Comparison of ENCODE assay signal across 13 cellular contexts in genomic region chr5:56607551-56607950, GRCh38.
DNase-seq lines count a peak whose midpoint lies in the region; ATAC-seq, FAIRE-seq and TF ChIP-seq lines count a peak whose summit lies in the region.
"Had no signal": no experiment of that assay in that cellular context is flagged by ENCODE, and none has a peak within 500 bp of the region (broad histone marks: within the 10 kb centered on the region; RNA-seq: fewer than 3 reads in every experiment).

No MANE protein-coding gene starts in this region.

- H3K27me3 ChIP-seq in SK-N-SH (ENCODE audit: insufficient read depth) (no peaks in the 10 kb centered on the region), brain microvascular endothelial cell (replicated peaks) (no peaks in the 10 kb centered on the region)

- H3K4me2 ChIP-seq in SK-N-SH, result no peak overlapping the region

- no peak for TF ChIP-seq RAD21 in SK-N-SH (IDR thresholded peaks at IDR 0.05; ENCODE audit: low read length)

- in situ Hi-C loops in brain microvascular endothelial cell (cut with HindIII; ENCODE audit: low pct_ligation_motif_present, low sequenced_read_pairs), result no loop called here

- no peaks in the 10 kb centered on the region for H3F3A ChIP-seq in SK-N-SH (replicated peaks; ENCODE audit: insufficient read depth)

- H3K36me3 ChIP-seq in SK-N-SH (replicated peaks in 1 of 2; ENCODE audit: control insufficient read depth in 1 of 2, insufficient read depth in 2 of 2, low read length in 1 of 2) (no peaks in the 10 kb centered on the region), brain microvascular endothelial cell (replicated peaks) (no peaks in the 10 kb centered on the region)

- 49% methylated on average over 4 of the region's 4 CpGs for WGBS in SK-N-SH (ENCODE audit: low lambda C conversion rate)

- no peak for TF ChIP-seq CTCF in SK-N-SH (IDR thresholded peaks at IDR 0.05)
- TF ChIP-seq CTCF in brain microvascular endothelial cell (IDR thresholded peaks at IDR 0.05; ENCODE audit: low read depth, low read length, missing control alignments), result no peak

- CTCF ChIA-PET in SK-N-SH (lab: Yijun Ruan, JAX), result no interaction called here

- POLR2A ChIA-PET in SK-N-SH (lab: Yijun Ruan, JAX), result no interaction called here

- no peaks in the 10 kb centered on the region for H3K9me3 ChIP-seq in SK-N-SH

- no peak for TF ChIP-seq EP300 in SK-N-SH (IDR thresholded peaks at IDR 0.05; ENCODE audit: borderline replicate concordance in 1 of 2, low read depth in 1 of 2, low read length in 1 of 2)

- H3K9me2 ChIP-seq in SK-N-SH, result no peaks in the 10 kb centered on the region

- H3K27ac ChIP-seq in SK-N-SH (ENCODE audit: low read depth in 2 of 2, low read length in 1 of 2), result no peak overlapping the region
- H3K27ac ChIP-seq in brain microvascular endothelial cell, result peak overlapping the region; percentile 23
- H3K27ac ChIP-seq: 22Rv1 had no signal

- FAIRE-seq in urothelium cell line (lab: Jason Lieb, UNC), result peak; percentile 13

- no peaks in the 10 kb centered on the region for H4K20me1 ChIP-seq in SK-N-SH (ENCODE audit: insufficient read depth)

- no peak overlapping the region for H3K9ac ChIP-seq in SK-N-SH

- no peak overlapping the region for H2AFZ ChIP-seq in SK-N-SH (ENCODE audit: low read depth)

- ATAC-seq in SK-N-SH treated with all-trans-retinoic acid at 6 μM for 48 hours, result peak; percentile 56
- ATAC-seq in HG03442 (IDR thresholded peaks at IDR 0.05; ENCODE audit: unreplicated experiment), result no peak

- no peak for DNase-seq in SK-N-SH
- DNase-seq in brain microvascular endothelial cell, result no peak
- peak; percentile 68 for DNase-seq in iris pigment epithelial cell (ENCODE audit: low read depth)
- peak; percentile 57 for DNase-seq in urothelium cell line (ENCODE audit: low spot score)
- DNase-seq in GM19238 (ENCODE audit: insufficient read length, low spot score), result no peak
- no peak for DNase-seq in NCI-H1436 treated with DMSO at 0.1 percent for 48 hours (lab: John Stamatoyannopoulos, UW)
- DNase-seq: activated CD4-positive, alpha-beta memory T cell treated with anti-CD3 and anti-CD28 coated beads for 36 hours; activated gamma-delta T cell; DMS 273 treated with DMSO at 0.1 percent for 48 hours; NCI-H345 had no signal

- H3K79me2 ChIP-seq in SK-N-SH (ENCODE audit: insufficient read depth), result no peaks in the 10 kb centered on the region

- H3K4me3 ChIP-seq in SK-N-SH (ENCODE audit: low read depth in 2 of 2, low read length in 1 of 2), result no peak overlapping the region
- H3K4me3 ChIP-seq in brain microvascular endothelial cell (ENCODE audit: low read depth, low read length), result no peak overlapping the region

- peaks cover 0 to 8% of the 10 kb centered on the region in 2 experiments; a peak in 1 of 4 replicates for H3K4me1 ChIP-seq in SK-N-SH (ENCODE audit: control insufficient read depth in 1 of 2, insufficient read depth in 2 of 2, low read depth in 1 of 2, low read length in 1 of 2)

TF ChIP-seq in SK-N-SH treated with all-trans-retinoic acid at 6 μM for 48 hours, 23 proteins besides CTCF, POLR2A, EP300 and RAD21 (continues in another document):
- TF ChIP-seq, protein P1, sequence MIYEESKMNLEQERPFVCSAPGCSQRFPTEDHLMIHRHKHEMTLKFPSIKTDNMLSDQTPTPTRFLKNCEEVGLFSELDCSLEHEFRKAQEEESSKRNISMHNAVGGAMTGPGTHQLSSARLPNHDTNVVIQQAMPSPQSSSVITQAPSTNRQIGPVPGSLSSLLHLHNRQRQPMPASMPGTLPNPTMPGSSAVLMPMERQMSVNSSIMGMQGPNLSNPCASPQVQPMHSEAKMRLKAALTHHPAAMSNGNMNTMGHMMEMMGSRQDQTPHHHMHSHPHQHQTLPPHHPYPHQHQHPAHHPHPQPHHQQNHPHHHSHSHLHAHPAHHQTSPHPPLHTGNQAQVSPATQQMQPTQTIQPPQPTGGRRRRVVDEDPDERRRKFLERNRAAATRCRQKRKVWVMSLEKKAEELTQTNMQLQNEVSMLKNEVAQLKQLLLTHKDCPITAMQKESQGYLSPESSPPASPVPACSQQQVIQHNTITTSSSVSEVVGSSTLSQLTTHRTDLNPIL (CRISPR knock-in tag; IDR thresholded peaks at IDR 0.05; ENCODE audit: low read depth), result no peak
- TF ChIP-seq BACH2 (CRISPR knock-in tag; IDR thresholded peaks at IDR 0.05; ENCODE audit: borderline replicate concordance), result no peak
- TF ChIP-seq PPARA (CRISPR knock-in tag; IDR thresholded peaks at IDR 0.05; ENCODE audit: borderline replicate concordance), result no peak
- TF ChIP-seq, protein P2, sequence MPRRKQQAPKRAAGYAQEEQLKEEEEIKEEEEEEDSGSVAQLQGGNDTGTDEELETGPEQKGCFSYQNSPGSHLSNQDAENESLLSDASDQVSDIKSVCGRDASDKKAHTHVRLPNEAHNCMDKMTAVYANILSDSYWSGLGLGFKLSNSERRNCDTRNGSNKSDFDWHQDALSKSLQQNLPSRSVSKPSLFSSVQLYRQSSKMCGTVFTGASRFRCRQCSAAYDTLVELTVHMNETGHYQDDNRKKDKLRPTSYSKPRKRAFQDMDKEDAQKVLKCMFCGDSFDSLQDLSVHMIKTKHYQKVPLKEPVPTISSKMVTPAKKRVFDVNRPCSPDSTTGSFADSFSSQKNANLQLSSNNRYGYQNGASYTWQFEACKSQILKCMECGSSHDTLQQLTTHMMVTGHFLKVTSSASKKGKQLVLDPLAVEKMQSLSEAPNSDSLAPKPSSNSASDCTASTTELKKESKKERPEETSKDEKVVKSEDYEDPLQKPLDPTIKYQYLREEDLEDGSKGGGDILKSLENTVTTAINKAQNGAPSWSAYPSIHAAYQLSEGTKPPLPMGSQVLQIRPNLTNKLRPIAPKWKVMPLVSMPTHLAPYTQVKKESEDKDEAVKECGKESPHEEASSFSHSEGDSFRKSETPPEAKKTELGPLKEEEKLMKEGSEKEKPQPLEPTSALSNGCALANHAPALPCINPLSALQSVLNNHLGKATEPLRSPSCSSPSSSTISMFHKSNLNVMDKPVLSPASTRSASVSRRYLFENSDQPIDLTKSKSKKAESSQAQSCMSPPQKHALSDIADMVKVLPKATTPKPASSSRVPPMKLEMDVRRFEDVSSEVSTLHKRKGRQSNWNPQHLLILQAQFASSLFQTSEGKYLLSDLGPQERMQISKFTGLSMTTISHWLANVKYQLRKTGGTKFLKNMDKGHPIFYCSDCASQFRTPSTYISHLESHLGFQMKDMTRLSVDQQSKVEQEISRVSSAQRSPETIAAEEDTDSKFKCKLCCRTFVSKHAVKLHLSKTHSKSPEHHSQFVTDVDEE (CRISPR knock-in tag; IDR thresholded peaks at IDR 0.05), result no peak
- TF ChIP-seq OSR1 (CRISPR knock-in tag; IDR thresholded peaks at IDR 0.05), result no peak
- no peak for TF ChIP-seq ZFP30 (CRISPR knock-in tag; IDR thresholded peaks at IDR 0.05)
- TF ChIP-seq ZFP3 (CRISPR knock-in tag; IDR thresholded peaks at IDR 0.05), result no peak
- TF ChIP-seq ZNF565 (CRISPR knock-in tag; conservative IDR thresholded peaks at IDR 0.05; ENCODE audit: low read depth), result no peak
- TF ChIP-seq ESRRG (CRISPR knock-in tag; IDR thresholded peaks at IDR 0.05), result no peak
- no peak for TF ChIP-seq ZNF70 (CRISPR knock-in tag; IDR thresholded peaks at IDR 0.05)

TF ChIP-seq in SK-N-SH, 30 proteins besides CTCF, POLR2A, EP300 and RAD21 (continues in another document):
- no peak for TF ChIP-seq EZH2phosphoT487 (IDR thresholded peaks at IDR 0.05; ENCODE audit: borderline replicate concordance, low read depth)
- TF ChIP-seq, protein P3, sequence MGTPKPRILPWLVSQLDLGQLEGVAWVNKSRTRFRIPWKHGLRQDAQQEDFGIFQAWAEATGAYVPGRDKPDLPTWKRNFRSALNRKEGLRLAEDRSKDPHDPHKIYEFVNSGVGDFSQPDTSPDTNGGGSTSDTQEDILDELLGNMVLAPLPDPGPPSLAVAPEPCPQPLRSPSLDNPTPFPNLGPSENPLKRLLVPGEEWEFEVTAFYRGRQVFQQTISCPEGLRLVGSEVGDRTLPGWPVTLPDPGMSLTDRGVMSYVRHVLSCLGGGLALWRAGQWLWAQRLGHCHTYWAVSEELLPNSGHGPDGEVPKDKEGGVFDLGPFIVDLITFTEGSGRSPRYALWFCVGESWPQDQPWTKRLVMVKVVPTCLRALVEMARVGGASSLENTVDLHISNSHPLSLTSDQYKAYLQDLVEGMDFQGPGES (IDR thresholded peaks at IDR 0.05; ENCODE audit: low read depth, low read length), result no peak
- no peak for TF ChIP-seq PBX3 (IDR thresholded peaks at IDR 0.05)
- no peak for TF ChIP-seq FOXM1 (IDR thresholded peaks at IDR 0.05; ENCODE audit: low read depth)
- TF ChIP-seq ZBTB33 (IDR thresholded peaks at IDR 0.05; ENCODE audit: borderline replicate concordance, low read depth), result no peak
- TF ChIP-seq JUND (IDR thresholded peaks at IDR 0.05), result no peak
- no peak for TF ChIP-seq USF1 (IDR thresholded peaks at IDR 0.05; ENCODE audit: borderline replicate concordance, low read depth)

Comparison
In these comparisons a context has a peak if more than half of its experiments do, and no peak if none do; other contexts are left out.
1. DNase-seq: peak in iris pigment epithelial cell (single experiment) and urothelium cell line (single experiment); none in SK-N-SH (single experiment), brain microvascular endothelial cell (single experiment), GM19238 (single experiment) and NCI-H1436 treated with DMSO at 0.1 percent for 48 hours (single experiment).